ENCODE assay signal across 18 cellular contexts in genomic region chr6:144530118-144530517, GRCh38.
DNase-seq lines count a peak whose midpoint lies in the region; ATAC-seq, FAIRE-seq and TF ChIP-seq lines count a peak whose summit lies in the region.
"Had no signal": no experiment of that assay in that cellular context is flagged by ENCODE, and none has a peak within 500 bp of the region (broad histone marks: within the 10 kb centered on the region; RNA-seq: fewer than 3 reads in every experiment).

No MANE protein-coding gene starts in this region.

- 0 out of 2 replicates have a peak, but pooled peaks have one; percentile 5 for TF ChIP-seq EP300 in K562 (IDR thresholded peaks at IDR 0.05; ENCODE audit: low read length)

- H3K36me3 Mint-ChIP-seq in Caco-2 (ENCODE audit: insufficient read depth, unreplicated experiment) = peaks cover 71% of the 10 kb centered on the region

- H3K4me3 ChIP-seq in Caco-2 (ENCODE audit: low read depth, low read length) = no peak overlapping the region
- no peak overlapping the region for H3K4me3 ChIP-seq in K562
- H3K4me3 ChIP-seq: GM23338 had no signal

- CTCF ChIA-PET in Caco-2 (lab: Charles Lee) (no interaction called here), K562 (lab: Yijun Ruan, JAX; ENCODE audit: low intra/inter-chr PET ratio) (no interaction called here)

- peak overlapping the region; percentile 60 for H2AFZ ChIP-seq in K562 (ENCODE audit: low read depth, low read length)
- H2AFZ ChIP-seq: GM23338 had no signal

- no peaks in the 10 kb centered on the region for H3K36me3 ChIP-seq in Caco-2 (ENCODE audit: control insufficient read depth, insufficient read depth, low read length)
- H3K36me3 ChIP-seq in K562 (ENCODE audit: control insufficient read depth, insufficient read depth, low read length) = no peaks in the 10 kb centered on the region

- POLR2A ChIA-PET in Caco-2 (lab: Charles Lee) (no interaction called here), K562 (lab: Yijun Ruan, JAX) (interaction anchor here (0.7 to 0.9 kb wide), 2 partner anchors 8 to 466 kb away, joined by 3 read pairs; no protein-coding TSS in a partner anchor)

- TF ChIP-seq CTCF in Caco-2 (IDR thresholded peaks at IDR 0.05; ENCODE audit: insufficient read depth in 1 of 2, low read depth in 1 of 2, low read length in 1 of 2, severe bottlenecking in 1 of 2, unreplicated experiment in 1 of 2) = no peak
- TF ChIP-seq CTCF in K562 (IDR thresholded peaks at IDR 0.05 in 2 of 3, conservative IDR thresholded peaks at IDR 0.05 in 1 of 3; ENCODE audit: insufficient read depth in 2 of 3, low read depth in 1 of 3, low read length in 3 of 3) = no peak

- no peaks in the 10 kb centered on the region for H3K9me1 ChIP-seq in K562 (ENCODE audit: control insufficient read depth, insufficient read depth, low read length)

- no peak overlapping the region for H3K4me3 Mint-ChIP-seq in Caco-2 (ENCODE audit: unreplicated experiment)
- H3K4me3 Mint-ChIP-seq: GM23338, H9 had no signal

- no peak for DNase-seq in Caco-2
- DNase-seq in OCI-M1 (lab: John Stamatoyannopoulos, UW) = peak; percentile 75
- DNase-seq in K562 (ENCODE audit: extremely low read depth in 1 of 4, low spot score in 3 of 4) = no peak
- no peak for DNase-seq in DMS53 (lab: John Stamatoyannopoulos, UW)
- DNase-seq in retina = no peak
- no peak for DNase-seq in stimulated activated CD4-positive, alpha-beta T cell treated with anti-CD3 and anti-CD28 coated beads, Interleukin-4, amount 100 ng/mL, for 4 hours
- DNase-seq: C1 segment of cervical spinal cord; CD4-positive, alpha-beta memory T cell; COR-L47; DMS153; DMS79; EL; GDM1; H9 had no signal

- FAIRE-seq in K562 (lab: Jason Lieb, UNC) = no peak
- FAIRE-seq: GM12891, GM18507 had no signal

- WGBS in K562 (ENCODE audit: insufficient coverage, low coverage, missing lambda C conversion rate) = 5% methylated on average over 2 of the region's 2 CpGs

- in situ Hi-C loops in K562 (cut with MboI) = no loop called here

- H4K20me1 ChIP-seq in K562 (replicated peaks; ENCODE audit: control insufficient read depth, insufficient read depth, low read length) = no peaks in the 10 kb centered on the region

- no peak overlapping the region for H3K4me2 ChIP-seq in K562 (ENCODE audit: insufficient read depth, low read length)
- H3K4me2 ChIP-seq: GM23338 had no signal

- no peak overlapping the region for H3K9ac ChIP-seq in K562 (ENCODE audit: insufficient read depth in 1 of 2, low read depth in 2 of 2, low read length in 2 of 2)

- H3K9me3 ChIP-seq in Caco-2 (no peaks in the 10 kb centered on the region), K562 (replicated peaks; ENCODE audit: control insufficient read depth, insufficient read depth, low read depth, low read length) (no peaks in the 10 kb centered on the region)

- no peak for TF ChIP-seq RAD21 in K562 (CRISPR knock-in tag; conservative IDR thresholded peaks at IDR 0.05 in 1 of 2, IDR thresholded peaks at IDR 0.05 in 1 of 2)

- peak overlapping the region; percentile 11; the same call in 1 of the 3 replicates for H3K27ac ChIP-seq in K562 (ENCODE audit: extremely low read depth, low read depth, low read length)

- H3K27me3 ChIP-seq in Caco-2 (replicated peaks; ENCODE audit: control insufficient read depth, insufficient read depth, low read length) (no peaks in the 10 kb centered on the region), K562 (ENCODE audit: control insufficient read depth in 2 of 2, insufficient read depth in 2 of 2, low read length in 2 of 2) (no peaks in the 10 kb centered on the region)

- H3K4me1 ChIP-seq in Caco-2 (no peaks in the 10 kb centered on the region), K562 (replicated peaks in 1 of 2; ENCODE audit: control insufficient read depth in 2 of 2, insufficient read depth in 2 of 2, low read length in 2 of 2) (peaks cover 7 to 16% of the 10 kb centered on the region in 2 experiments; a peak in 3 of 5 replicates)

- no peaks in the 10 kb centered on the region for H3K27me3 Mint-ChIP-seq in Caco-2 (ENCODE audit: insufficient read depth, unreplicated experiment)
- H3K27me3 Mint-ChIP-seq: CD4-positive, alpha-beta memory T cell had no signal

- peak overlapping the region; percentile 22 for H3K27ac Mint-ChIP-seq in Caco-2 (ENCODE audit: unreplicated experiment)
- H3K27ac Mint-ChIP-seq: GM23338 had no signal

- intact Hi-C loops in Caco-2 (cut with micrococcal nuclease; ENCODE audit: unreplicated experiment) (no loop called here), K562 (cut with micrococcal nuclease) (no loop called here)

- H3K79me2 ChIP-seq in K562 (ENCODE audit: control insufficient read depth, insufficient read depth, low read length) = no peaks in the 10 kb centered on the region

- BruUV-seq in Caco-2 (replicated peaks; lab: Mats Ljungman, UMichigan) = no TSS peak
- no TSS peak for BruUV-seq in K562 (replicated peaks; lab: Mats Ljungman, UMichigan)

- H3K4me1 Mint-ChIP-seq in Caco-2 (ENCODE audit: low read depth, unreplicated experiment) = no peaks in the 10 kb centered on the region

- peak; percentile 77 for ATAC-seq in K562
- ATAC-seq: GM23338, HCT116 had no signal

- H3K9me3 Mint-ChIP-seq in Caco-2 (ENCODE audit: unreplicated experiment) = no peaks in the 10 kb centered on the region
- H3K9me3 Mint-ChIP-seq: CD4-positive, alpha-beta memory T cell; GM23338; H9 had no signal

- TF ChIP-seq POLR2A in K562 (conservative IDR thresholded peaks at IDR 0.05) = no peak

TF ChIP-seq in K562, 482 proteins besides CTCF, POLR2A, EP300 and RAD21 (continues in another document):
- TF ChIP-seq ZNF592 (IDR thresholded peaks at IDR 0.05) (0 out of 2 replicates have a peak, but pooled peaks have one; percentile 11), ELF1 (tag; IDR thresholded peaks at IDR 0.05) (no peak), POLR2AphosphoS2 (IDR thresholded peaks at IDR 0.05; ENCODE audit: low read length) (no peak), RBM17 (IDR thresholded peaks at IDR 0.05; ENCODE audit: borderline replicate concordance, low read depth, low read length) (no peak), SMAD4 (CRISPR knock-in tag; conservative IDR thresholded peaks at IDR 0.05) (peak; percentile 50; the same call in 1 of the 2 replicates), MCM7 (IDR thresholded peaks at IDR 0.05) (no peak), ILF3 (IDR thresholded peaks at IDR 0.05; ENCODE audit: borderline replicate concordance) (no peak), WHSC1 (IDR thresholded peaks at IDR 0.05; ENCODE audit: low read length) (no peak)
